ENCODE assay signal across 3 cellular contexts in the genomic region with DNA sequence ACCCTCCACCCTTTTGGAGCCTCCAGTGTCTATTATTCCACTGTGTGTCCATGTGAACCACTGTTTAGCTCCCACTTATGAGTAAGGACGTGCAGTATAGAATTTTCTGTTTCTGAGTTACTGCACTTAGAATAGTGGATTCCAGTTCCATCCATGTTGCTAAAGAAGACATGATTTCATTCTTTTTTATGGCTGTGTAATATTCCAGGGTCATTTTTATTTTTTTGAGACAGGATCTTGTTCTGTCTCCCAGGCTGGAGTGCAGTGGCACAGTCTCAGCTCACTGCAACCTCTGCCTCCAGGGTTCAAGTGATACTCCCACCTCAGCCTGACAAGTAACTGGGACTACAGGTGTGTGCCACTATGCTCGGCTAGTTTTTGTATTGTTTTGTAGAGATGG.
"Had no signal": no experiment of that assay in that cellular context is flagged by ENCODE, and none has a peak within 500 bp of the region (broad histone marks: within the 10 kb centered on the region; RNA-seq: fewer than 3 reads in every experiment).

No MANE protein-coding gene starts in this region.

- ATAC-seq: GM12878 had no signal

- DNase-seq: GDM1, GF-D8 had no signal

- H3K4me3 ChIP-seq: GM12878 had no signal
